ENCODE assay signal across 9 cellular contexts in the genomic region with DNA sequence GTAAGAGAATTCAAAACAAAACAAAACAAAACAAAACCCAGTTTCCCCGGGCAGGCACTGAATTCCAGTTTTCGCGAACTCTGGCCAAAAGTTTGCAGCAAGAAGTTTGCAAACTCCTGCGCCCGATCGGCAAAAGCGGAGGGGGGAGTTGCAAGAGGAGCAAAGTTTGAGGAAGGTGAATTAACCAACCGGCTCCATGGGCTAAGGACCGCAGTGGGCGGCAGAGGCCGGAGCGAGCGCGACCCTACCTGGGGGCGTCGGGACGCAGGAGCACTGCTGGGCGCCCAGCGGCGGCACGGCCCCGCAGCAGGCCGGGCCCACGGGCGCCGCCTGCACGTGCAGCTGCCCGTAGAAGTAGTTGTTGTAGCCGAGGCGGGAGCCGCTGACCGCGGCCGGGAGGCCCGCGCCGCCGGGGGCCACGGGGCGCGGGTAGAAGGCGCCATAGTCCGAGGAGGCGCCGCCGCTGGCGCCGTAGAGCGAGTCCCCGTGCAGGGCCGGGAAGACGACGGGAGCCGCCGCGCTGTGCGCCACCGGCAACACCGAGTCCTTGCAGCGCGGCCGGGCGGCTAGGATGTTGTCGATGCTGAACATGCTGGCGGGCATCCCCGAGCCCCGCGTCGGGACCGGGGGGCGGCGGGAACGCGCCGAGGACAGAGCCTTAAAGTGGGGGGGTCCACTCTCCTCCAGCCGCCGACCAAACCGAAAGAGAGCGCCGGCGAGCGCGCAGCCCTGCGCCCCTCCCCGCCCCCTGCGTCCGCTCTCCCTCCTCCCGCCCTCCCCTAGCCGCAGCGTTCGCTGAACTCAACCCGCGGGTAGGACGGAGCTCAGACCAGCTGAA. TPM values are rescaled to one million over a fixed set of nuclear protein-coding genes. Genes with fewer than 3 reads are reported as not detected.
A peak's percentile ranks its signal among the peaks of the same experiment; 100 is the strongest.
DNase-seq lines count a peak whose midpoint lies in the region; ATAC-seq and TF ChIP-seq lines count a peak whose summit lies in the region.
"Had no signal": no experiment of that assay in that cellular context is flagged by ENCODE, and none has a peak within 500 bp of the region (broad histone marks: within the 10 kb centered on the region; RNA-seq: fewer than 3 reads in every experiment).

A gene (minus strand): TSS at position 701 of the 838 bp plus-strand sequence. CDS start 98 bp downstream, at position 603.

- peak within 1 kb of the TSS in 3 of 4 donors; percentile 63 to 76 (median 66) for H3K4me3 Mint-ChIP-seq in CD4-positive, CD25-positive, alpha-beta regulatory T cell

- no peaks in the 10 kb centered on the region for H3K36me3 Mint-ChIP-seq in CD4-positive, CD25-positive, alpha-beta regulatory T cell

- H3K79me2 ChIP-seq in MM.1S (ENCODE audit: low read length): no peaks in the 10 kb centered on the region

- peak within 1 kb of the TSS in 1 of 3 donors; percentile 76 for H3K27ac Mint-ChIP-seq in CD4-positive, CD25-positive, alpha-beta regulatory T cell

- peaks cover 0 to 2% (median 0%) of the 10 kb centered on the region in 7 donors for H3K9me3 Mint-ChIP-seq in CD4-positive, CD25-positive, alpha-beta regulatory T cell

- H3K9me2 ChIP-seq in MM.1S (replicated peaks; ENCODE audit: insufficient read depth, low read length): no peaks in the 10 kb centered on the region

- no peak within 1 kb of the TSS for H3K9ac ChIP-seq in MM.1S (ENCODE audit: low read length)

- no peaks in the 10 kb centered on the region for H3K36me3 ChIP-seq in CD4-positive, CD25-positive, alpha-beta regulatory T cell (ENCODE audit: control insufficient read depth, insufficient read depth, low read length)
- no peaks in the 10 kb centered on the region for H3K36me3 ChIP-seq in MM.1S (replicated peaks; ENCODE audit: insufficient read depth, low read length)

- no peaks in the 10 kb centered on the region for H4K20me1 ChIP-seq in MM.1S (ENCODE audit: insufficient read depth, low read length)

- no peak within 1 kb of the TSS for H2AFZ ChIP-seq in MM.1S (ENCODE audit: low read length)

- TF ChIP-seq CTCF in MM.1S (IDR thresholded peaks at IDR 0.05; ENCODE audit: low read length): no peak
- no peak for TF ChIP-seq CTCF in astrocyte of the cerebellum (IDR thresholded peaks at IDR 0.05; ENCODE audit: low read depth, low read length, missing control alignments)

- peaks cover 20% of the 10 kb centered on the region for H3K4me1 ChIP-seq in CD4-positive, CD25-positive, alpha-beta regulatory T cell (ENCODE audit: control insufficient read depth, insufficient read depth, low read length, poor library complexity, severe bottlenecking)
- H3K4me1 ChIP-seq in MM.1S (ENCODE audit: low read length): no peaks in the 10 kb centered on the region

- H3K4me1 Mint-ChIP-seq in CD4-positive, CD25-positive, alpha-beta regulatory T cell: peaks cover 0 to 17% (median 5%) of the 10 kb centered on the region in 4 donors

- H3K4me3 ChIP-seq in CD4-positive, CD25-positive, alpha-beta regulatory T cell (ENCODE audit: low read depth, low read length): no peak within 1 kb of the TSS
- peak within 1 kb of the TSS; percentile 25; the same call in 1 of the 2 replicates for H3K4me3 ChIP-seq in MM.1S (ENCODE audit: low read length)
- H3K4me3 ChIP-seq in astrocyte of the cerebellum (ENCODE audit: low read depth, low read length): peak within 1 kb of the TSS; percentile 47

- H3K27me3 ChIP-seq in CD4-positive, CD25-positive, alpha-beta regulatory T cell (ENCODE audit: control insufficient read depth, insufficient read depth, low read length): peaks cover 30% of the 10 kb centered on the region
- peaks cover 45% of the 10 kb centered on the region for H3K27me3 ChIP-seq in MM.1S (replicated peaks; ENCODE audit: insufficient read depth, low read length)

- in situ Hi-C loops in astrocyte of the cerebellum (cut with HindIII; ENCODE audit: low sequenced_read_pairs): no loop called here

- no peak for ATAC-seq in CD4-positive, CD25-positive, alpha-beta regulatory T cell (ENCODE audit: low read depth in 2 of 2)
- peak; percentile 32 for ATAC-seq in stimulated activated naive CD8-positive, alpha-beta T cell treated with anti-CD3 and anti-CD28 coated beads, Interleukin-15, Interleukin-2, amounts not matched to agents 100 U/mL and 50 U/mL, for 24 hours
- ATAC-seq in HG02571 (IDR thresholded peaks at IDR 0.05; ENCODE audit: unreplicated experiment) (no peak), HG03354 (IDR thresholded peaks at IDR 0.05; ENCODE audit: poor library complexity, severe bottlenecking, unreplicated experiment) (no peak)

- DNase-seq in CD4-positive, CD25-positive, alpha-beta regulatory T cell: peak in 1 of 3 donors; percentile 23
- DNase-seq in MM.1S: peak; percentile 14
- DNase-seq in astrocyte of the cerebellum (ENCODE audit: low read depth): peak; percentile 15
- peak; percentile 68 for DNase-seq in islet precursor cell
- DNase-seq in stimulated activated naive CD8-positive, alpha-beta T cell treated with anti-CD3 and anti-CD28 coated beads, Interleukin-15, Interleukin-2, amounts not matched to agents 100 U/mL and 50 U/mL, for 24 hours: peak; percentile 29
- DNase-seq in midbrain (lab: John Stamatoyannopoulos, UW): no peak

- H3K9me3 ChIP-seq in CD4-positive, CD25-positive, alpha-beta regulatory T cell (ENCODE audit: control insufficient read depth in 2 of 2, low read length in 2 of 2): no peaks in the 10 kb centered on the region
- no peaks in the 10 kb centered on the region for H3K9me3 ChIP-seq in MM.1S (replicated peaks; ENCODE audit: insufficient read depth, low read length)

- peak within 1 kb of the TSS; percentile 34; the same call in 1 of the 2 replicates for H3K4me2 ChIP-seq in MM.1S (ENCODE audit: low read depth, low read length)

- no peaks in the 10 kb centered on the region for H3F3A ChIP-seq in MM.1S (ENCODE audit: insufficient read depth, low read length)

- H3K27ac ChIP-seq in CD4-positive, CD25-positive, alpha-beta regulatory T cell (ENCODE audit: insufficient read depth, low read length, poor library complexity, severe bottlenecking): no peak within 1 kb of the TSS
- H3K27ac ChIP-seq in MM.1S (ENCODE audit: low read length): no peak within 1 kb of the TSS

- peaks cover 76% of the 10 kb centered on the region for H3K27me3 Mint-ChIP-seq in CD4-positive, CD25-positive, alpha-beta regulatory T cell

RNA-seq across cellular contexts. Expression of the gene that starts here (rescaled TPM):
- total RNA-seq in CD4-positive, CD25-positive, alpha-beta regulatory T cell: not detected
- not detected for polyA plus RNA-seq in CD4-positive, CD25-positive, alpha-beta regulatory T cell
- total RNA-seq: pulmonary artery endothelial cell had no signal
